Comparison of ENCODE assay signal across 1 cellular context in genomic region chr6:144722214-144722737, GRCh38.
TF ChIP-seq lines count a peak whose summit lies in the region.

No MANE protein-coding gene starts in this region.

TF ChIP-seq in H1, 55 proteins besides CTCF, POLR2A, EP300 and RAD21 (continued from another document):
- TF ChIP-seq NRF1 (IDR thresholded peaks at IDR 0.05; ENCODE audit: low read depth, low read length), result no peak
- no peak for TF ChIP-seq TEAD4 (IDR thresholded peaks at IDR 0.05; ENCODE audit: low read depth, low read length)
- no peak for TF ChIP-seq MAX (IDR thresholded peaks at IDR 0.05)
- no peak for TF ChIP-seq PHF8 (conservative IDR thresholded peaks at IDR 0.05; ENCODE audit: low read depth, low read length)
- no peak for TF ChIP-seq KDM1A (IDR thresholded peaks at IDR 0.05; ENCODE audit: borderline replicate concordance, low read length)
- TF ChIP-seq CHD7 (IDR thresholded peaks at IDR 0.05; ENCODE audit: insufficient replicate concordance, low read length), result no peak
- TF ChIP-seq NANOG (IDR thresholded peaks at IDR 0.05; ENCODE audit: insufficient read depth, low read depth, low read length, poor library complexity, severe bottlenecking), result no peak
- no peak for TF ChIP-seq SIX5 (IDR thresholded peaks at IDR 0.05; ENCODE audit: low read depth, low read length)
- TF ChIP-seq BACH1 (IDR thresholded peaks at IDR 0.05; ENCODE audit: low read length), result no peak
